In the genomic region with DNA sequence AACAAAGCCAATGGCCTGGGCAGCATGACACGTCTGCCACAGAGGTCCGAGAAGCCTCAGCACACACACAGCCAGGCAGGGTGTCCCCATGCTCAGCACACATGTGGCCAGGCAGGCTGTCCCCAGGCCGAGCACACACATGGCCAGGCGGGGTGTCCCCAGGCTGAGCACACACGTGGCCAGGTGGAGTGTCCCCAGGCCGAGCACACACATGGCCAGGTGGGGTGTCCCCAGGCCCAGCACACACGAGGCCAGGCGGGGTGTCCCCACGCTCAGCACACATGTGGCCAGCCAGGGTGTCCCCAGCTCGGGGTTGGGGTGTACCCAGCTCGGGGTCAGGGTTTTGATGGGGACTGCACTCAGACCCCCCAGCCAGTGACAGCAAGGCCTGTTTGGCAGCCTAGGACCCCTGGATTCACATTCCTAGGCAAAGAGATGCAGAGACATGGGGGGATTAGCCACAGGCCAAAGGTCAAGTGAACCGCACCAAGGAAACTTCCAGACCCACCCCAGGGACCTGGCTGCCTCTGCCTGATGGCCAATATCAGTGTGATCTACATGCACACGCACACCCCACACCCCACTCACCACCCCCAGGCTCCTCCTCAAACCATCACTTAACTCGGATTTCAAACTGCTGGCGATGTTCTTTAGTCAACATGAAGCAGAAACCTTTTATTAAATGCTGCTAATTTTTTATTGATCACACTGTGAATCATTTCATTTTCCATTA, we compare ENCODE assay signal across 4 cellular contexts.
A peak's percentile ranks its signal among the peaks of the same experiment; 100 is the strongest.
TF ChIP-seq lines count a peak whose summit lies in the region.

No MANE protein-coding gene starts in this region.

TF ChIP-seq in SK-N-SH, 30 proteins besides CTCF, POLR2A, EP300 and RAD21:
- TF ChIP-seq, protein P1, sequence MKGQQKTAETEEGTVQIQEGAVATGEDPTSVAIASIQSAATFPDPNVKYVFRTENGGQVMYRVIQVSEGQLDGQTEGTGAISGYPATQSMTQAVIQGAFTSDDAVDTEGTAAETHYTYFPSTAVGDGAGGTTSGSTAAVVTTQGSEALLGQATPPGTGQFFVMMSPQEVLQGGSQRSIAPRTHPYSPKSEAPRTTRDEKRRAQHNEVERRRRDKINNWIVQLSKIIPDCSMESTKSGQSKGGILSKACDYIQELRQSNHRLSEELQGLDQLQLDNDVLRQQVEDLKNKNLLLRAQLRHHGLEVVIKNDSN (IDR thresholded peaks at IDR 0.05; ENCODE audit: borderline replicate concordance, low read depth): no peak
- peak; percentile 51 for TF ChIP-seq GATA2 (CRISPR knock-in tag; IDR thresholded peaks at IDR 0.05)
- no peak for TF ChIP-seq TCF12 (IDR thresholded peaks at IDR 0.05)
TF ChIP-seq in SK-N-SH: peak in this region for 1.

TF ChIP-seq in SK-N-SH treated with all-trans-retinoic acid at 6 μM for 48 hours, 23 proteins besides CTCF, POLR2A, EP300 and RAD21:
- TF ChIP-seq ZNF565 (CRISPR knock-in tag; conservative IDR thresholded peaks at IDR 0.05; ENCODE audit: low read depth) (no peak), ARNTL (CRISPR knock-in tag; IDR thresholded peaks at IDR 0.05; ENCODE audit: borderline replicate concordance, low read depth) (no peak), OSR1 (CRISPR knock-in tag; IDR thresholded peaks at IDR 0.05) (no peak), RARB (CRISPR knock-in tag; IDR thresholded peaks at IDR 0.05) (no peak), ZNF70 (CRISPR knock-in tag; IDR thresholded peaks at IDR 0.05) (no peak)

TF ChIP-seq in H1, 55 proteins besides CTCF, POLR2A, EP300 and RAD21 (continues in another document):
- TF ChIP-seq MAFK (IDR thresholded peaks at IDR 0.05; ENCODE audit: low read depth, low read length): no peak
- TF ChIP-seq TCF12 (IDR thresholded peaks at IDR 0.05; ENCODE audit: low read depth, low read length): no peak
- TF ChIP-seq RBBP5 (IDR thresholded peaks at IDR 0.05; ENCODE audit: borderline replicate concordance, low read depth, low read length): no peak
- TF ChIP-seq TBP (IDR thresholded peaks at IDR 0.05; ENCODE audit: low read depth, low read length): no peak
- no peak for TF ChIP-seq KDM4A (IDR thresholded peaks at IDR 0.05; ENCODE audit: low read depth, low read length, severe bottlenecking)
- TF ChIP-seq HDAC6 (IDR thresholded peaks at IDR 0.05; ENCODE audit: low read depth, low read length): no peak
- no peak for TF ChIP-seq SIRT6 (IDR thresholded peaks at IDR 0.05; ENCODE audit: low read length)
- TF ChIP-seq JUN (IDR thresholded peaks at IDR 0.05; ENCODE audit: low read depth, low read length): no peak
- TF ChIP-seq POU5F1 (IDR thresholded peaks at IDR 0.05; ENCODE audit: low read depth, low read length): no peak
- TF ChIP-seq, protein P2, sequence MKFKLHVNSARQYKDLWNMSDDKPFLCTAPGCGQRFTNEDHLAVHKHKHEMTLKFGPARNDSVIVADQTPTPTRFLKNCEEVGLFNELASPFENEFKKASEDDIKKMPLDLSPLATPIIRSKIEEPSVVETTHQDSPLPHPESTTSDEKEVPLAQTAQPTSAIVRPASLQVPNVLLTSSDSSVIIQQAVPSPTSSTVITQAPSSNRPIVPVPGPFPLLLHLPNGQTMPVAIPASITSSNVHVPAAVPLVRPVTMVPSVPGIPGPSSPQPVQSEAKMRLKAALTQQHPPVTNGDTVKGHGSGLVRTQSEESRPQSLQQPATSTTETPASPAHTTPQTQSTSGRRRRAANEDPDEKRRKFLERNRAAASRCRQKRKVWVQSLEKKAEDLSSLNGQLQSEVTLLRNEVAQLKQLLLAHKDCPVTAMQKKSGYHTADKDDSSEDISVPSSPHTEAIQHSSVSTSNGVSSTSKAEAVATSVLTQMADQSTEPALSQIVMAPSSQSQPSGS (IDR thresholded peaks at IDR 0.05; ENCODE audit: low read length): no peak
- TF ChIP-seq SP4 (IDR thresholded peaks at IDR 0.05; ENCODE audit: low read length): no peak
- no peak for TF ChIP-seq CBX8 (IDR thresholded peaks at IDR 0.05; ENCODE audit: borderline replicate concordance, low read depth, low read length)
- TF ChIP-seq, protein P3, sequence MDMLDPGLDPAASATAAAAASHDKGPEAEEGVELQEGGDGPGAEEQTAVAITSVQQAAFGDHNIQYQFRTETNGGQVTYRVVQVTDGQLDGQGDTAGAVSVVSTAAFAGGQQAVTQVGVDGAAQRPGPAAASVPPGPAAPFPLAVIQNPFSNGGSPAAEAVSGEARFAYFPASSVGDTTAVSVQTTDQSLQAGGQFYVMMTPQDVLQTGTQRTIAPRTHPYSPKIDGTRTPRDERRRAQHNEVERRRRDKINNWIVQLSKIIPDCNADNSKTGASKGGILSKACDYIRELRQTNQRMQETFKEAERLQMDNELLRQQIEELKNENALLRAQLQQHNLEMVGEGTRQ (IDR thresholded peaks at IDR 0.05; ENCODE audit: low read length): no peak
- TF ChIP-seq ZNF274 (IDR thresholded peaks at IDR 0.05; ENCODE audit: borderline replicate concordance, extremely low read depth, low read length): no peak
- TF ChIP-seq CHD1 (IDR thresholded peaks at IDR 0.05; ENCODE audit: low read depth, low read length): no peak
- TF ChIP-seq ASH2L (IDR thresholded peaks at IDR 0.05; ENCODE audit: low read length): no peak

TF ChIP-seq in neural cell, 6 proteins besides CTCF, POLR2A, EP300 and RAD21:
- TF ChIP-seq EZH2 (IDR thresholded peaks at IDR 0.05; ENCODE audit: borderline replicate concordance, insufficient read depth, low read length, poor library complexity, severe bottlenecking) (no peak), SMC3 (conservative IDR thresholded peaks at IDR 0.05; ENCODE audit: poor library complexity) (no peak), MXI1 (conservative IDR thresholded peaks at IDR 0.05; ENCODE audit: poor library complexity, severe bottlenecking) (no peak), POLR2AphosphoS5 (IDR thresholded peaks at IDR 0.05) (no peak), TAF1 (IDR thresholded peaks at IDR 0.05; ENCODE audit: low read depth) (no peak)
- TF ChIP-seq, protein P4, sequence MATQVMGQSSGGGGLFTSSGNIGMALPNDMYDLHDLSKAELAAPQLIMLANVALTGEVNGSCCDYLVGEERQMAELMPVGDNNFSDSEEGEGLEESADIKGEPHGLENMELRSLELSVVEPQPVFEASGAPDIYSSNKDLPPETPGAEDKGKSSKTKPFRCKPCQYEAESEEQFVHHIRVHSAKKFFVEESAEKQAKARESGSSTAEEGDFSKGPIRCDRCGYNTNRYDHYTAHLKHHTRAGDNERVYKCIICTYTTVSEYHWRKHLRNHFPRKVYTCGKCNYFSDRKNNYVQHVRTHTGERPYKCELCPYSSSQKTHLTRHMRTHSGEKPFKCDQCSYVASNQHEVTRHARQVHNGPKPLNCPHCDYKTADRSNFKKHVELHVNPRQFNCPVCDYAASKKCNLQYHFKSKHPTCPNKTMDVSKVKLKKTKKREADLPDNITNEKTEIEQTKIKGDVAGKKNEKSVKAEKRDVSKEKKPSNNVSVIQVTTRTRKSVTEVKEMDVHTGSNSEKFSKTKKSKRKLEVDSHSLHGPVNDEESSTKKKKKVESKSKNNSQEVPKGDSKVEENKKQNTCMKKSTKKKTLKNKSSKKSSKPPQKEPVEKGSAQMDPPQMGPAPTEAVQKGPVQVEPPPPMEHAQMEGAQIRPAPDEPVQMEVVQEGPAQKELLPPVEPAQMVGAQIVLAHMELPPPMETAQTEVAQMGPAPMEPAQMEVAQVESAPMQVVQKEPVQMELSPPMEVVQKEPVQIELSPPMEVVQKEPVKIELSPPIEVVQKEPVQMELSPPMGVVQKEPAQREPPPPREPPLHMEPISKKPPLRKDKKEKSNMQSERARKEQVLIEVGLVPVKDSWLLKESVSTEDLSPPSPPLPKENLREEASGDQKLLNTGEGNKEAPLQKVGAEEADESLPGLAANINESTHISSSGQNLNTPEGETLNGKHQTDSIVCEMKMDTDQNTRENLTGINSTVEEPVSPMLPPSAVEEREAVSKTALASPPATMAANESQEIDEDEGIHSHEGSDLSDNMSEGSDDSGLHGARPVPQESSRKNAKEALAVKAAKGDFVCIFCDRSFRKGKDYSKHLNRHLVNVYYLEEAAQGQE (IDR thresholded peaks at IDR 0.05; ENCODE audit: borderline replicate concordance): no peak
